Comparison of ENCODE assay signal across 32 cellular contexts in genomic region chr2:44301111-44301510, GRCh38. TPM values are rescaled to one million over a fixed set of nuclear protein-coding genes. Genes with fewer than 3 reads are reported as not detected.
"Had no signal": no experiment of that assay in that cellular context is flagged by ENCODE, and none has a peak within 500 bp of the region (broad histone marks: within the 10 kb centered on the region; RNA-seq: fewer than 3 reads in every experiment).

No MANE protein-coding gene starts in this region.

- H3K27ac ChIP-seq: ascending aorta, cardiac muscle cell, WERI-Rb-1 had no signal

- H3K4me3 ChIP-seq: ascending aorta, cardiac muscle cell had no signal

- DNase-seq: activated CD4-positive, alpha-beta memory T cell treated with anti-CD3 and anti-CD28 coated beads, Interleukin-2, amount 10 ng/mL, durations not matched to agents 7 days and 5 days; activated CD4-positive, alpha-beta T cell treated with anti-CD3 and anti-CD28 coated beads for 1 hour; activated CD4-positive, alpha-beta T cell treated with anti-CD3 and anti-CD28 coated beads for 36 hours; activated CD4-positive, alpha-beta T cell treated with anti-CD3 and anti-CD28 coated beads for 48 hours; activated CD4-positive, alpha-beta T cell treated with anti-CD3 and anti-CD28 coated beads, Interleukin-2, amount 10 ng/mL, durations not matched to agents 7 days and 5 days; activated CD4-positive, alpha-beta T cell treated with anti-CD3 and anti-CD28 coated beads, Interleukin-2, amount 50 U/mL, for 48 hours; activated CD4-positive, CD25-positive, alpha-beta regulatory T cell; activated CD8-positive, alpha-beta memory T cell treated with anti-CD3 and anti-CD28 coated beads for 24 hours; activated CD8-positive, alpha-beta memory T cell treated with anti-CD3 and anti-CD28 coated beads, Interleukin-2, amount 10 ng/mL, durations not matched to agents 7 days and 5 days; activated CD8-positive, alpha-beta memory T cell treated with anti-CD3 and anti-CD28 coated beads, Interleukin-2, amount 50 U/mL, for 48 hours; activated CD8-positive, alpha-beta T cell treated with anti-CD3 and anti-CD28 coated beads, Interleukin-2, amount 10 ng/mL, durations not matched to agents 7 days and 5 days; activated effector memory CD4-positive, alpha-beta T cell treated with Interleukin-2 at 50 U/mL for 16 hours; activated gamma-delta T cell; activated naive CD4-positive, alpha-beta T cell treated with anti-CD3 and anti-CD28 coated beads, Interleukin-2, amount 10 ng/mL, durations not matched to agents 7 days and 5 days; activated naive CD4-positive, alpha-beta T cell treated with Interleukin-2 at 50 U/mL for 16 hours; activated naive CD8-positive, alpha-beta T cell treated with anti-CD3 and anti-CD28 coated beads, Interleukin-2, amount 10 ng/mL, durations not matched to agents 7 days and 5 days; activated naive CD8-positive, alpha-beta T cell treated with anti-CD3 and anti-CD28 coated beads, Interleukin-2, amount 50 U/mL, for 24 hours; activated T-cell treated with anti-CD3 and anti-CD28 coated beads, Interleukin-2, amount 50 U/mL, for 24 hours; activated T-cell treated with anti-CD3 and anti-CD28 coated beads, Interleukin-2, amount 50 U/mL, for 48 hours; amygdala; anterior cingulate cortex; caudate nucleus; cerebellar nuclear complex; T-helper 2 cell; T-helper 9 cell; WERI-Rb-1 had no signal

- FAIRE-seq: bronchial epithelial cell had no signal

- H3K27me3 ChIP-seq: ascending aorta, cardiac muscle cell had no signal

- H3K9me3 ChIP-seq: ascending aorta had no signal

- H3K36me3 ChIP-seq: ascending aorta, cardiac muscle cell, WERI-Rb-1 had no signal

- ATAC-seq: activated CD4-positive, alpha-beta T cell treated with anti-CD3 and anti-CD28 coated beads for 36 hours; activated CD4-positive, CD25-positive, alpha-beta regulatory T cell treated with anti-CD3 and anti-CD28 coated beads, Interleukin-2, amount 50 U/mL, for 24 hours; activated CD8-positive, alpha-beta memory T cell treated with anti-CD3 and anti-CD28 coated beads, Interleukin-2, amount 10 ng/mL, durations not matched to agents 7 days and 5 days; activated CD8-positive, alpha-beta T cell treated with anti-CD3 and anti-CD28 coated beads, Interleukin-2, amount 10 ng/mL, durations not matched to agents 7 days and 5 days; activated naive CD8-positive, alpha-beta T cell treated with anti-CD3 and anti-CD28 coated beads, Interleukin-2, amount 50 U/mL, for 24 hours; WTC11 had no signal

RNA-seq across cellular contexts. Expression of gene SLC3A1, which starts 25.8 kb away (rescaled TPM):
- total RNA-seq: activated CD4-positive, alpha-beta T cell treated with anti-CD3 and anti-CD28 coated beads for 36 hours; activated CD8-positive, alpha-beta T cell treated with anti-CD3 and anti-CD28 coated beads, Interleukin-2, amount 10 ng/mL, durations not matched to agents 7 days and 5 days; bronchial epithelial cell; cardiac muscle cell; chondrocyte had no signal
